1 cellular context compared by ENCODE assay signal in genomic region chr2:10256525-10257031, GRCh38.
TF ChIP-seq lines count a peak whose summit lies in the region.

No MANE protein-coding gene starts in this region.

TF ChIP-seq in SK-N-SH treated with all-trans-retinoic acid at 6 μM for 48 hours, 23 proteins besides CTCF, POLR2A, EP300 and RAD21 (continued from another document):
- TF ChIP-seq TSHZ2 (CRISPR knock-in tag; IDR thresholded peaks at IDR 0.05) (no peak), CREB5 (CRISPR knock-in tag; IDR thresholded peaks at IDR 0.05; ENCODE audit: low read depth) (no peak), ZFP3 (CRISPR knock-in tag; IDR thresholded peaks at IDR 0.05) (no peak), ZNF70 (CRISPR knock-in tag; IDR thresholded peaks at IDR 0.05) (no peak), ZFP30 (CRISPR knock-in tag; IDR thresholded peaks at IDR 0.05) (no peak)
